Comparison of ENCODE assay signal across 24 cellular contexts in the genomic region with DNA sequence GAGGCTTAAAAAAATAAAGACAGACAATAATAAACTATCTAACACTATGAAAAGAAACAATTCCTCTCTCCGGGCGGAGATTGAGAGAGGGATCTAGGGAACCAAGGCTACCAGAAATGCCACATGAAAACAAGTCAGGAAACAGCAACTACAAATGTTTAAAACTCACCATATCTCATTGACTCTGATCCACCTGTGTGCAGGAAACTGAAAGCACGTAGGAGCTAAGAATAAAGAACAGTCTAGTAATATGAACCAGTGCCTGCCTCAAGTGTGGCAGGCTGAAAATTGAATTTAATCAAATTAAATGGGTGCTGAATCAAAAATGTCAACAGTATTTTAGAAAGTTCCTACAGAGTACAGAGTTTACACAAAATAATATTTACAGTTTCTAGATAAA.
"Had no signal": no experiment of that assay in that cellular context is flagged by ENCODE, and none has a peak within 500 bp of the region (broad histone marks: within the 10 kb centered on the region; RNA-seq: fewer than 3 reads in every experiment).

No MANE protein-coding gene starts in this region.

- H3K27ac ChIP-seq: brain microvascular endothelial cell, cardiac muscle cell, VCaP had no signal

- H3K27me3 ChIP-seq: brain microvascular endothelial cell, cardiac muscle cell had no signal

- DNase-seq: activated CD4-positive, alpha-beta memory T cell treated with anti-CD3 and anti-CD28 coated beads, Interleukin-2, amount 10 ng/mL, durations not matched to agents 7 days and 5 days; activated CD4-positive, alpha-beta T cell treated with anti-CD3 and anti-CD28 coated beads for 36 hours; activated CD4-positive, alpha-beta T cell treated with anti-CD3 and anti-CD28 coated beads, Interleukin-2, amount 50 U/mL, for 1 hour; activated CD4-positive, CD25-positive, alpha-beta regulatory T cell; activated gamma-delta T cell; activated naive CD4-positive, alpha-beta T cell treated with anti-CD3 and anti-CD28 coated beads for 36 hours; activated T-cell treated with anti-CD3 and anti-CD28 coated beads for 4 hours; activated T-cell treated with anti-CD3 and anti-CD28 coated beads, Interleukin-2, amount 50 U/mL, for 48 hours; brain microvascular endothelial cell; Kasumi-1; NCI-H1048; NCI-H1417; NCI-H2029; NCI-H446; NCI-H524 treated with DMSO at 0.1 percent for 48 hours; NCI-H82; NK-92 treated with Interleukin-12 subunit alpha and Interleukin-12 subunit beta, amount 100 ng/mL, for 24 hours; OCI-M1; SIG-M5; T-cell had no signal

- H3K27me3 Mint-ChIP-seq: activated CD4-positive, alpha-beta memory T cell treated with anti-CD3 and anti-CD28 coated beads, Interleukin-2, amount 10 ng/mL, durations not matched to agents 7 days and 5 days; activated CD4-positive, alpha-beta T cell treated with anti-CD3 and anti-CD28 coated beads for 36 hours; activated naive CD8-positive, alpha-beta T cell; activated T-helper 17 cell treated with anti-CD3 and anti-CD28 coated beads, Interleukin-2, amount 50 U/mL, for 72 hours; T-cell had no signal

- H3K36me3 Mint-ChIP-seq: activated naive CD8-positive, alpha-beta T cell; T-cell had no signal

- H3K36me3 ChIP-seq: brain microvascular endothelial cell, cardiac muscle cell had no signal

- H3K9me3 Mint-ChIP-seq: activated CD4-positive, alpha-beta memory T cell treated with anti-CD3 and anti-CD28 coated beads, Interleukin-2, amount 10 ng/mL, durations not matched to agents 7 days and 5 days had no signal

- H3K4me3 Mint-ChIP-seq: activated CD4-positive, alpha-beta memory T cell treated with anti-CD3 and anti-CD28 coated beads, Interleukin-2, amount 10 ng/mL, durations not matched to agents 7 days and 5 days; activated CD4-positive, alpha-beta T cell treated with anti-CD3 and anti-CD28 coated beads for 36 hours; activated naive CD4-positive, alpha-beta T cell treated with anti-CD3 and anti-CD28 coated beads for 36 hours; activated naive CD8-positive, alpha-beta T cell; activated T-helper 17 cell treated with anti-CD3 and anti-CD28 coated beads, Interleukin-2, amount 50 U/mL, for 72 hours; T-cell had no signal

- H3K4me3 ChIP-seq: cardiac muscle cell had no signal

- H3K4me1 Mint-ChIP-seq: activated CD4-positive, alpha-beta memory T cell treated with anti-CD3 and anti-CD28 coated beads, Interleukin-2, amount 10 ng/mL, durations not matched to agents 7 days and 5 days; activated CD4-positive, alpha-beta T cell treated with anti-CD3 and anti-CD28 coated beads for 36 hours; activated T-helper 17 cell treated with anti-CD3 and anti-CD28 coated beads, Interleukin-2, amount 50 U/mL, for 72 hours; T-cell had no signal

- H3K27ac Mint-ChIP-seq: activated CD4-positive, alpha-beta memory T cell treated with anti-CD3 and anti-CD28 coated beads, Interleukin-2, amount 10 ng/mL, durations not matched to agents 7 days and 5 days; activated CD4-positive, alpha-beta T cell treated with anti-CD3 and anti-CD28 coated beads for 36 hours; activated naive CD4-positive, alpha-beta T cell treated with anti-CD3 and anti-CD28 coated beads for 36 hours; activated naive CD8-positive, alpha-beta T cell; activated T-helper 17 cell treated with anti-CD3 and anti-CD28 coated beads, Interleukin-2, amount 50 U/mL, for 72 hours; T-cell had no signal
